Comparison of ENCODE assay signal across 14 cellular contexts in the genomic region with DNA sequence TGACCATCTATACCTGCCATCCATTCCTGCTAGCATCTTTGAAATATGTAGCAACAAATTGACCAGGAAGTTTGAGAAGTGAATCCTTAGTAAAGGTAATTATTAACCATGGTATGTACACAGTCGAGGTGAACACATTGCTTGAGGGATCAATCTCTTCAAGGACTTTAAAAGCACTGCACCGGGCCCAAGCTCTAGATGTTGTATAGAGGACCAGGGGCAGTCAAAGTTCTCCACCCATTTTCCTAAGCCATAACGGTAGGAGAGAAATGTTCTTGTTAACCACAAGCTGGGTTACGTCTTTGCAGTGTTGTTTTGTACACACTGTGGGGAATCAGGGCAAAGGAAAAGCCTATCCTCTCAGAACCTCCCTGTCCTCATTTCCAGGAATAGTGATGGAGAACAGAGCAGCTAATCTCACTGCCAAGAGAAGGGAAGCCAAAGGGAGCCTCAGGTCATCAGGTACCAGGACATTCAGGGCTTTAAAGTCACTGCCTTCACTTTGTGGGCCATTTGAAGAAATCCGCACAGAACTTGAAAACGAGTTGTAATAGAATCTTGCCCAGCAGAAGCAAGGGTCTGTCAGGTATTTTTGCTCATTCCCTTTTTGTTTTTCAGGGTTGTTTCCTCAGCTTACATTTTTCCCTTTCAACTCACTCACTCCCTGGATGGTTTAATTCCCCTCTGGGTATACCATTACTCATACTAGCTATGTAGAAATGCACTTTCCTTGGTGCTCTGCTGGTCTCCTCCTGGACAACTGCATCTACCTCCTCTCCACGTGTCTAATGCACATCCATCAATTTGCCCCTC. TPM values are rescaled to one million over a fixed set of nuclear protein-coding genes. Genes with fewer than 3 reads are reported as not detected.
A peak's percentile ranks its signal among the peaks of the same experiment; 100 is the strongest.
DNase-seq lines count a peak whose midpoint lies in the region; ATAC-seq and TF ChIP-seq lines count a peak whose summit lies in the region.
"Had no signal": no experiment of that assay in that cellular context is flagged by ENCODE, and none has a peak within 500 bp of the region (broad histone marks: within the 10 kb centered on the region; RNA-seq: fewer than 3 reads in every experiment).

No MANE protein-coding gene starts in this region.

- intact Hi-C loops in Right ventricle myocardium superior (cut with DNase I) (no loop called here), right lobe of liver (cut with DNase I) (no loop called here), upper lobe of right lung (cut with DNase I) (no loop called here)

- H3K36me3 ChIP-seq in right atrium auricular region = no peaks in the 10 kb centered on the region
- no peaks in the 10 kb centered on the region for H3K36me3 ChIP-seq in right lobe of liver
- H3K36me3 ChIP-seq in upper lobe of right lung = no peaks in the 10 kb centered on the region

- no peaks in the 10 kb centered on the region for H3K4me1 ChIP-seq in right atrium auricular region
- peaks cover 0 to 17% (median 10%) of the 10 kb centered on the region in 4 donors for H3K4me1 ChIP-seq in right lobe of liver
- no peaks in the 10 kb centered on the region for H3K4me1 ChIP-seq in upper lobe of right lung

- H3K4me3 ChIP-seq in right atrium auricular region = no peak overlapping the region
- H3K4me3 ChIP-seq in right lobe of liver = no peak overlapping the region
- no peak overlapping the region for H3K4me3 ChIP-seq in upper lobe of right lung

- TF ChIP-seq CTCF in right atrium auricular region (IDR thresholded peaks at IDR 0.05) (no peak), right lobe of liver (IDR thresholded peaks at IDR 0.05) (no peak), upper lobe of right lung (IDR thresholded peaks at IDR 0.05) (no peak)

- TF ChIP-seq POLR2A in right lobe of liver (IDR thresholded peaks at IDR 0.05) = no peak

- H3K27me3 ChIP-seq in right atrium auricular region = no peaks in the 10 kb centered on the region
- H3K27me3 ChIP-seq in right lobe of liver = no peaks in the 10 kb centered on the region
- no peaks in the 10 kb centered on the region for H3K27me3 ChIP-seq in upper lobe of right lung

- H3K27ac ChIP-seq in right atrium auricular region = no peak overlapping the region
- H3K27ac ChIP-seq in right lobe of liver = no peak overlapping the region
- no peak overlapping the region for H3K27ac ChIP-seq in upper lobe of right lung

- no peaks in the 10 kb centered on the region for H3K9me3 ChIP-seq in right atrium auricular region
- H3K9me3 ChIP-seq in right lobe of liver = no peaks in the 10 kb centered on the region
- no peaks in the 10 kb centered on the region for H3K9me3 ChIP-seq in upper lobe of right lung

- DNase-seq in Right ventricle myocardium superior = no peak
- no peak for DNase-seq in right atrium auricular region (ENCODE audit: low spot score)
- peak; percentile 15 for DNase-seq in astrocyte of the hippocampus (ENCODE audit: low read depth, low spot score)
- DNase-seq in right lobe of liver = no peak
- DNase-seq in upper lobe of right lung = no peak
- DNase-seq: activated CD4-positive, alpha-beta T cell treated with anti-CD3 and anti-CD28 coated beads, Interleukin-2, amount 50 U/mL, for 1 hour; amygdala; naive B cell; NCI-H2029; NCI-H82; stimulated activated naive CD4-positive, alpha-beta T cell had no signal

- peak; percentile 89 for ATAC-seq in Right ventricle myocardium superior (ENCODE audit: poor library complexity)
- ATAC-seq in right lobe of liver = peak; percentile 87 to 96 (median 92)
- peak; percentile 62 for ATAC-seq in upper lobe of right lung
- no peak for ATAC-seq in GM21515 (IDR thresholded peaks at IDR 0.05; ENCODE audit: unreplicated experiment)
- ATAC-seq in HG02623 (IDR thresholded peaks at IDR 0.05; ENCODE audit: unreplicated experiment) = no peak
- ATAC-seq in HG03175 (IDR thresholded peaks at IDR 0.05; ENCODE audit: unreplicated experiment) = no peak

- WGBS in right lobe of liver (ENCODE audit: insufficient coverage, low coverage, low lambda C conversion rate, missing lambda C conversion rate) = 50% methylated on average over 7 of the region's 7 CpGs

RNA-seq across cellular contexts. Expression of gene PM20D2, which starts 5.3 kb away (rescaled TPM):
- 11.1 TPM for total RNA-seq in Right ventricle myocardium superior
- 10 to 100 TPM; 13.3 to 15.5 TPM for total RNA-seq in right atrium auricular region
- 1 to 10 TPM; 2.4 to 6.1 (median 4.5) TPM for total RNA-seq in right lobe of liver
- 7.1 TPM for total RNA-seq in upper lobe of right lung

RNA-seq across cellular contexts. Expression of gene SRSF12, which starts 22.7 kb away (rescaled TPM):
- total RNA-seq in Right ventricle myocardium superior (not detected), right atrium auricular region (under 1 TPM in 1 of 2 donors, not detected in 1; 0.75 TPM), right lobe of liver (under 1 TPM in 4 of 6 experiments, not detected in 2; 0.22 to 0.78 (median 0.40) TPM), upper lobe of right lung (not detected)

Comparison
In these comparisons a context has a peak if more than half of its experiments do, and no peak if none do; other contexts are left out.
1. ATAC-seq: peak in Right ventricle myocardium superior (single experiment), right lobe of liver (4 of 4) and upper lobe of right lung (single experiment); none in GM21515 (single experiment), HG02623 (single experiment) and HG03175 (single experiment).